In genomic region chr6:11197175-11197535, GRCh38 we compare ENCODE assay signal across 8 cellular contexts.
DNase-seq lines count a peak whose midpoint lies in the region; ATAC-seq and TF ChIP-seq lines count a peak whose summit lies in the region.

No MANE protein-coding gene starts in this region.

- H3K4me3 ChIP-seq in BLaER1 treated with 17β-estradiol and CSF1 and Interleukin-3, amounts not matched to agents 10 nM and 100 nM = no peak overlapping the region
- no peak overlapping the region; the same call in 1 of the 2 replicates for H3K4me3 ChIP-seq in HUES48 (ENCODE audit: low read depth, low read length)
- H3K4me3 ChIP-seq in parathyroid adenoma (ENCODE audit: low read depth, low read length) = no peak overlapping the region

- ATAC-seq in HG02973 (IDR thresholded peaks at IDR 0.05; ENCODE audit: unreplicated experiment) (no peak), HG03469 (IDR thresholded peaks at IDR 0.05; ENCODE audit: unreplicated experiment) (no peak)

- POLR2A ChIA-PET in GM10248 (lab: Yijun Ruan, JAX) = no interaction called here

- peaks cover 0 to 87% (median 7%) of the 10 kb centered on the region in 11 experiments; a peak in 9 of 22 replicates for H3K36me3 ChIP-seq in BLaER1 treated with 17β-estradiol and CSF1 and Interleukin-3, amounts not matched to agents 10 nM and 100 nM
- H3K36me3 ChIP-seq in HUES48 (ENCODE audit: control insufficient read depth, insufficient read depth, low read length) (no peaks in the 10 kb centered on the region), parathyroid adenoma (ENCODE audit: control insufficient read depth, insufficient read depth, low read length) (no peaks in the 10 kb centered on the region)

- peak; percentile 97 for DNase-seq in fibroblast of gingiva (ENCODE audit: low read depth)
- DNase-seq in ACHN = no peak
- no peak for DNase-seq in GM10248 (ENCODE audit: extremely low spot score)

- H3K4me2 ChIP-seq in BLaER1 treated with 17β-estradiol and CSF1 and Interleukin-3, amounts not matched to agents 10 nM and 100 nM = peak overlapping the region; percentile 21 to 81 (median 65); a peak in 21 of 22 replicates
- H3K4me2 ChIP-seq in parathyroid adenoma (ENCODE audit: low read length) = no peak overlapping the region

- in situ Hi-C loops in ACHN (cut with HindIII; ENCODE audit: low pct_ligation_motif_present, low pct_unique_long_range_greater_than_20kb, low sequenced_read_pairs) = no loop called here

- CTCF ChIA-PET in GM10248 (lab: Yijun Ruan, JAX) = no interaction called here

- H3K79me2 ChIP-seq in parathyroid adenoma = no peaks in the 10 kb centered on the region

- peaks cover 0 to 41% (median 0%) of the 10 kb centered on the region in 11 experiments; a peak in 2 of 22 replicates for H4K20me1 ChIP-seq in BLaER1 treated with 17β-estradiol and CSF1 and Interleukin-3, amounts not matched to agents 10 nM and 100 nM

- H3K4me1 ChIP-seq in BLaER1 treated with 17β-estradiol and CSF1 and Interleukin-3, amounts not matched to agents 10 nM and 100 nM = peaks cover 36 to 53% (median 48%) of the 10 kb centered on the region in 10 experiments
- H3K4me1 ChIP-seq in HUES48 (ENCODE audit: control insufficient read depth, insufficient read depth, low read length) = peaks cover 53% of the 10 kb centered on the region
- peaks cover 5% of the 10 kb centered on the region for H3K4me1 ChIP-seq in parathyroid adenoma

- peaks cover 0 to 24% (median 15%) of the 10 kb centered on the region in 11 experiments; a peak in 12 of 22 replicates for H3K9me3 ChIP-seq in BLaER1 treated with 17β-estradiol and CSF1 and Interleukin-3, amounts not matched to agents 10 nM and 100 nM (replicated peaks in 1 of 11)
- H3K9me3 ChIP-seq in HUES48 (ENCODE audit: control insufficient read depth, insufficient read depth, low read length) (no peaks in the 10 kb centered on the region), parathyroid adenoma (ENCODE audit: control insufficient read depth, low read length) (no peaks in the 10 kb centered on the region)

- H3K27me3 ChIP-seq in BLaER1 treated with 17β-estradiol and CSF1 and Interleukin-3, amounts not matched to agents 10 nM and 100 nM = no peaks in the 10 kb centered on the region
- H3K27me3 ChIP-seq in HUES48 (ENCODE audit: control insufficient read depth, insufficient read depth, low read length) = no peaks in the 10 kb centered on the region
- H3K27me3 ChIP-seq in parathyroid adenoma (ENCODE audit: control insufficient read depth, insufficient read depth, low read length) = no peaks in the 10 kb centered on the region

- no peak overlapping the region for H2AFZ ChIP-seq in parathyroid adenoma

- H3K9ac ChIP-seq in BLaER1 treated with 17β-estradiol and CSF1 and Interleukin-3, amounts not matched to agents 10 nM and 100 nM = no peak overlapping the region
- no peak overlapping the region for H3K9ac ChIP-seq in HUES48 (ENCODE audit: low read depth, low read length)
- H3K9ac ChIP-seq in parathyroid adenoma = no peak overlapping the region

- H3K27ac ChIP-seq in BLaER1 treated with 17β-estradiol and CSF1 and Interleukin-3, amounts not matched to agents 10 nM and 100 nM = peak overlapping the region in 3 of 11 experiments; percentile 7 to 26 (median 18); a peak in 4 of 22 replicates
- H3K27ac ChIP-seq in HUES48 (ENCODE audit: low read depth, low read length) = peak overlapping the region; percentile 1
- H3K27ac ChIP-seq in parathyroid adenoma = peak overlapping the region; percentile 49

- TF ChIP-seq CTCF in parathyroid adenoma (IDR thresholded peaks at IDR 0.05) = no peak
- no peak for TF ChIP-seq CTCF in GM10248 (IDR thresholded peaks at IDR 0.05; ENCODE audit: control extremely low read depth, extremely low read depth, low read depth, missing control alignments)
